In genomic region chr19:51688665-51689571, GRCh38 we compare ENCODE assay signal across 8 cellular contexts. TPM values are rescaled to one million over a fixed set of nuclear protein-coding genes. Genes with fewer than 3 reads are reported as not detected.
DNase-seq lines count a peak whose midpoint lies in the region; ATAC-seq, FAIRE-seq and TF ChIP-seq lines count a peak whose summit lies in the region.

No MANE protein-coding gene starts in this region.

- H3K79me2 ChIP-seq in H9 (ENCODE audit: insufficient read depth, low read length): no peaks in the 10 kb centered on the region; the same call in 1 of the 2 replicates

- no peak overlapping the region for H2BK20ac ChIP-seq in H9 (ENCODE audit: low read depth, low read length, poor library complexity, severe bottlenecking)

- peaks cover 29% of the 10 kb centered on the region for H3K23me2 ChIP-seq in H9 (ENCODE audit: insufficient read length, low read depth, low read length, poor library complexity, severe bottlenecking)

- no peak overlapping the region for H2BK12ac ChIP-seq in H9 (ENCODE audit: insufficient read length, low read depth, low read length)

- TF ChIP-seq CTCF in AG10803 (conservative IDR thresholded peaks at IDR 0.05; ENCODE audit: low read length) (peak; percentile 9; the same call in 1 of the 2 replicates), H9 (conservative IDR thresholded peaks at IDR 0.05) (no peak), MCF 10A (IDR thresholded peaks at IDR 0.05; ENCODE audit: unreplicated experiment) (no peak), D721Med (IDR thresholded peaks at IDR 0.05; ENCODE audit: insufficient read depth, missing control alignments) (no peak)

- no peak overlapping the region for H3K4ac ChIP-seq in H9 (ENCODE audit: low read depth, low read length)

- no peak overlapping the region for H2AFZ ChIP-seq in H9 (ENCODE audit: low read length)

- H3K4me3 ChIP-seq in AG10803 (ENCODE audit: low read length) (peak overlapping the region; percentile 98), NT2/D1 (ENCODE audit: insufficient read length, low read depth) (peak overlapping the region; percentile 68), iPS-11a (ENCODE audit: low read depth, low read length) (peak overlapping the region; percentile 63)

- H3K56ac ChIP-seq in H9 (ENCODE audit: insufficient read length, low read depth, low read length): no peak overlapping the region

- POLR2A ChIA-PET in MCF 10A (lab: Yijun Ruan, JAX): interaction anchor here (0.5 to 4.0 kb wide), 27 partner anchors 8 to 937 kb away, joined by 3 to 39 read pairs (median 4); partner anchors contain the start of gene PPP2R1A

- H3T11ph ChIP-seq in H9 (ENCODE audit: low read length): no peak overlapping the region

- H4K8ac ChIP-seq in H9 (replicated peaks; ENCODE audit: insufficient read length, low read depth, low read length): no peak overlapping the region

- peaks cover 12% of the 10 kb centered on the region for H3K9me3 ChIP-seq in H9 (ENCODE audit: control insufficient read depth, low read depth, low read length)
- peaks cover 28% of the 10 kb centered on the region for H3K9me3 ChIP-seq in NT2/D1 (ENCODE audit: insufficient read depth, low read length)

- peaks cover 18% of the 10 kb centered on the region for H3K36me3 ChIP-seq in NT2/D1 (ENCODE audit: insufficient read depth, insufficient read length, low read length)

- 0 out of 2 replicates have a peak, but pooled peaks cover 2% of the 10 kb centered on the region for H3K27me3 Mint-ChIP-seq in H9 (ENCODE audit: low read depth)
- no peaks in the 10 kb centered on the region for H3K27me3 Mint-ChIP-seq in MCF 10A (ENCODE audit: insufficient read depth, unreplicated experiment)

- WGBS in H9 (ENCODE audit: extremely low coverage, insufficient read length, low lambda C conversion rate): no CpG with 5 or more reads among the region's 63 CpGs

- peak overlapping the region; percentile 87 to 92 for H3K4me3 Mint-ChIP-seq in H9
- H3K4me3 Mint-ChIP-seq in MCF 10A (ENCODE audit: unreplicated experiment): peak overlapping the region; percentile 73

- BruUV-seq in MCF 10A (replicated peaks; lab: Mats Ljungman, UMichigan): no TSS peak

- H3K27ac Mint-ChIP-seq in H9 (peak overlapping the region; percentile 12 to 89 (median 87); a peak in 5 of 7 replicates), MCF 10A (ENCODE audit: low read depth, unreplicated experiment) (peak overlapping the region; percentile 52)

- no peaks in the 10 kb centered on the region for H3K79me1 ChIP-seq in H9 (ENCODE audit: insufficient read depth, low read depth, low read length, poor library complexity, severe bottlenecking)

- no peak overlapping the region for H4K5ac ChIP-seq in H9 (ENCODE audit: insufficient read length, low read depth, low read length)

- H3K27ac ChIP-seq in H9 (ENCODE audit: insufficient read length, low read depth, low read length): no peak overlapping the region

- H3K9ac ChIP-seq in H9 (ENCODE audit: extremely low read depth, insufficient read length, low read length) (no peak overlapping the region), NT2/D1 (ENCODE audit: insufficient read length, low read depth) (peak overlapping the region; percentile 92)

- CTCF ChIA-PET in MCF 10A (lab: Yijun Ruan, JAX): interaction anchor here (0.6 to 1.6 kb wide), 6 partner anchors 14 to 1029 kb away, joined by 3 to 10 read pairs (median 4); no protein-coding TSS in a partner anchor

- H3K27me3 ChIP-seq in H9 (ENCODE audit: insufficient read depth, low read length): no peaks in the 10 kb centered on the region
- H3K27me3 ChIP-seq in NT2/D1 (ENCODE audit: insufficient read depth, insufficient read length): no peaks in the 10 kb centered on the region

- no peaks in the 10 kb centered on the region for H4K20me1 ChIP-seq in H9 (ENCODE audit: control insufficient read depth, insufficient read depth, insufficient read length)

- H3K4me1 ChIP-seq in H9 (ENCODE audit: insufficient read depth, low read length) (no peaks in the 10 kb centered on the region), NT2/D1 (ENCODE audit: insufficient read depth, insufficient read length) (peaks cover 2% of the 10 kb centered on the region)

- DNase-seq in AG10803 (ENCODE audit: low read depth) (peak; percentile 97), H9 (peak; percentile 87), NT2/D1 (ENCODE audit: low read depth, low spot score) (peak; percentile 68), MCF 10A (ENCODE audit: unreplicated experiment) (peak; percentile 95), pulmonary artery endothelial cell (ENCODE audit: low read depth, low spot score) (peak; percentile 84), D721Med (ENCODE audit: insufficient read length, low spot score) (no peak)

- H2BK120ac ChIP-seq in H9 (ENCODE audit: low read depth, low read length, poor library complexity, severe bottlenecking): no peak overlapping the region

- H3K14ac ChIP-seq in H9 (ENCODE audit: insufficient read depth, low read length): no peak overlapping the region

- H3K9me3 Mint-ChIP-seq in H9 (peaks cover 19 to 20% of the 10 kb centered on the region in 2 experiments), MCF 10A (ENCODE audit: unreplicated experiment) (no peaks in the 10 kb centered on the region)

- no peak for FAIRE-seq in D721Med (lab: Jason Lieb, UNC)

- no peak overlapping the region for H2BK5ac ChIP-seq in H9 (ENCODE audit: insufficient read length, low read length)

- H3K4me1 Mint-ChIP-seq in H9 (peaks cover 36 to 37% of the 10 kb centered on the region in 2 experiments), MCF 10A (ENCODE audit: insufficient read depth, unreplicated experiment) (peaks cover 42% of the 10 kb centered on the region)

- H3K23ac ChIP-seq in H9 (ENCODE audit: insufficient read length, low read depth, low read length): no peak overlapping the region

- intact Hi-C loops in MCF 10A (cut with micrococcal nuclease): no loop called here

- no peak for ATAC-seq in HG02610 (IDR thresholded peaks at IDR 0.05; ENCODE audit: unreplicated experiment)

- H3K36me3 Mint-ChIP-seq in H9 (ENCODE audit: insufficient read depth in 1 of 3, low read depth in 3 of 3) (peaks cover 4 to 21% (median 5%) of the 10 kb centered on the region in 3 experiments; a peak in 5 of 7 replicates), MCF 10A (ENCODE audit: insufficient read depth, unreplicated experiment) (peaks cover 22% of the 10 kb centered on the region)

- H4K91ac ChIP-seq in H9 (ENCODE audit: insufficient read length, low read depth, low read length): no peak overlapping the region

- H2AK5ac ChIP-seq in H9 (ENCODE audit: insufficient read length, low read length): no peak overlapping the region

- no peak overlapping the region for H3K18ac ChIP-seq in H9 (ENCODE audit: insufficient read length, low read depth, low read length)

- no peak overlapping the region for H2BK15ac ChIP-seq in H9 (ENCODE audit: low read depth, low read length)

- peak overlapping the region; percentile 91 for H3K4me2 ChIP-seq in H9 (ENCODE audit: insufficient read depth, insufficient read length, low read length)

RNA-seq across cellular contexts. Expression of gene SPACA6, which starts 4.2 kb away (rescaled TPM):
- 16.0 and 18.9 TPM in 2 replicates for total RNA-seq in H9 (2021)
- total RNA-seq in MCF 10A (2022): 13.1 and 18.1 TPM in 2 replicates
- 5.1 and 6.8 TPM in 2 replicates for total RNA-seq in pulmonary artery endothelial cell

RNA-seq across cellular contexts. Expression of gene HAS1, which starts 34.9 kb away (rescaled TPM):
- total RNA-seq in H9 (2021): 0.53 and 0.70 TPM in 2 replicates
- total RNA-seq in MCF 10A (2022): 0.34 and 0.42 TPM in 2 replicates
- not detected in 2 replicates for total RNA-seq in pulmonary artery endothelial cell

RNA-seq across cellular contexts. Expression of gene SIGLEC14, which starts 42.3 kb away (rescaled TPM):
- total RNA-seq in H9 (2021) (not detected in 2 replicates), MCF 10A (2022) (not detected in 2 replicates), pulmonary artery endothelial cell (not detected in 2 replicates)

RNA-seq across cellular contexts. Expression of gene SIGLEC5, which starts 58.7 kb away (rescaled TPM):
- total RNA-seq in H9 (2021) (not detected in 2 replicates), MCF 10A (2022) (not detected in 2 replicates), pulmonary artery endothelial cell (not detected in 2 replicates)
